1 cellular context compared by ENCODE assay signal in the genomic region with DNA sequence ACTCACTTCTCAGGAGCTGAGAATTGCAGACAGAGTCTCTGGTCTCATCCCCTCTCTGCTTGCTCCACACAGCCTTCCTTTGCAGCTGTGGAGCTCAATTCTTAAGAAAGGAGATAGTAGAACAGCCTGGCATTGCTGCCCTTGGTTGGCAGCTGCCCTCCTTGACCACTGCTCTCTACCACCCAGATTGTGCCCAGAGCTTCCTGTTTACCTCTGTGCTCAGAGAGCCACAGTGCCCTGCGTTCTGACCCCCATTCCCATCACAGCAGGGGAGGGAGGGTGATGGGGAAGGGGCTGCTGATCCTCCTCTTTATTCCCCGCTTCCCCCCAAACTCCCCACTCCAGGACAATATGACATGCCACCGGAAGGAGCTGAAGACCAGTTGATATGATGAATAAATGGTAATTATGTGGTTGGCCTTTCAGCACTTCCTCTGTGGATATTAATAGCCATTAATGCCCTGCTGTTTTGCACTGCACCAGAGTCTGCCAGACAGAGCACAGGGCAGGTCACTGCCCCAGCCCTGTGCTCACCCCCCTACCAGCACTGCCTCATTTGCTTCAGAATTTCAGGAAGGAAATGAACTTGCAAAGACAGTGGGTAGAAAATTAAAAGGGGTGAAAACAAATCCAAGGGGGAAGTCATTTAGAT.
TF ChIP-seq lines count a peak whose summit lies in the region.

No MANE protein-coding gene starts in this region.

TF ChIP-seq in GM12878, 131 proteins besides CTCF, POLR2A, EP300 and RAD21 (continued from another document and continues in another):
- TF ChIP-seq, protein P1, sequence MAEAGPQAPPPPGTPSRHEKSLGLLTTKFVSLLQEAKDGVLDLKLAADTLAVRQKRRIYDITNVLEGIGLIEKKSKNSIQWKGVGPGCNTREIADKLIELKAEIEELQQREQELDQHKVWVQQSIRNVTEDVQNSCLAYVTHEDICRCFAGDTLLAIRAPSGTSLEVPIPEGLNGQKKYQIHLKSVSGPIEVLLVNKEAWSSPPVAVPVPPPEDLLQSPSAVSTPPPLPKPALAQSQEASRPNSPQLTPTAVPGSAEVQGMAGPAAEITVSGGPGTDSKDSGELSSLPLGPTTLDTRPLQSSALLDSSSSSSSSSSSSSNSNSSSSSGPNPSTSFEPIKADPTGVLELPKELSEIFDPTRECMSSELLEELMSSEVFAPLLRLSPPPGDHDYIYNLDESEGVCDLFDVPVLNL (IDR thresholded peaks at IDR 0.05; ENCODE audit: low read depth, low read length): no peak
- TF ChIP-seq PML (IDR thresholded peaks at IDR 0.05; ENCODE audit: low read length): no peak
- TF ChIP-seq POLR2AphosphoS2 (IDR thresholded peaks at IDR 0.05; ENCODE audit: low read depth, low read length): no peak
- no peak for TF ChIP-seq SUPT20H (IDR thresholded peaks at IDR 0.05; ENCODE audit: borderline replicate concordance, control insufficient read depth, low read depth, low read length)
- TF ChIP-seq SP1 (IDR thresholded peaks at IDR 0.05; ENCODE audit: low read depth, low read length): no peak
- TF ChIP-seq, protein P2, sequence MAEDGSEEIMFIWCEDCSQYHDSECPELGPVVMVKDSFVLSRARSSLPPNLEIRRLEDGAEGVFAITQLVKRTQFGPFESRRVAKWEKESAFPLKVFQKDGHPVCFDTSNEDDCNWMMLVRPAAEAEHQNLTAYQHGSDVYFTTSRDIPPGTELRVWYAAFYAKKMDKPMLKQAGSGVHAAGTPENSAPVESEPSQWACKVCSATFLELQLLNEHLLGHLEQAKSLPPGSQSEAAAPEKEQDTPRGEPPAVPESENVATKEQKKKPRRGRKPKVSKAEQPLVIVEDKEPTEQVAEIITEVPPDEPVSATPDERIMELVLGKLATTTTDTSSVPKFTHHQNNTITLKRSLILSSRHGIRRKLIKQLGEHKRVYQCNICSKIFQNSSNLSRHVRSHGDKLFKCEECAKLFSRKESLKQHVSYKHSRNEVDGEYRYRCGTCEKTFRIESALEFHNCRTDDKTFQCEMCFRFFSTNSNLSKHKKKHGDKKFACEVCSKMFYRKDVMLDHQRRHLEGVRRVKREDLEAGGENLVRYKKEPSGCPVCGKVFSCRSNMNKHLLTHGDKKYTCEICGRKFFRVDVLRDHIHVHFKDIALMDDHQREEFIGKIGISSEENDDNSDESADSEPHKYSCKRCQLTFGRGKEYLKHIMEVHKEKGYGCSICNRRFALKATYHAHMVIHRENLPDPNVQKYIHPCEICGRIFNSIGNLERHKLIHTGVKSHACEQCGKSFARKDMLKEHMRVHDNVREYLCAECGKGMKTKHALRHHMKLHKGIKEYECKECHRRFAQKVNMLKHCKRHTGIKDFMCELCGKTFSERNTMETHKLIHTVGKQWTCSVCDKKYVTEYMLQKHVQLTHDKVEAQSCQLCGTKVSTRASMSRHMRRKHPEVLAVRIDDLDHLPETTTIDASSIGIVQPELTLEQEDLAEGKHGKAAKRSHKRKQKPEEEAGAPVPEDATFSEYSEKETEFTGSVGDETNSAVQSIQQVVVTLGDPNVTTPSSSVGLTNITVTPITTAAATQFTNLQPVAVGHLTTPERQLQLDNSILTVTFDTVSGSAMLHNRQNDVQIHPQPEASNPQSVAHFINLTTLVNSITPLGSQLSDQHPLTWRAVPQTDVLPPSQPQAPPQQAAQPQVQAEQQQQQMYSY (CRISPR knock-in tag; IDR thresholded peaks at IDR 0.05): no peak
- TF ChIP-seq, protein P3, sequence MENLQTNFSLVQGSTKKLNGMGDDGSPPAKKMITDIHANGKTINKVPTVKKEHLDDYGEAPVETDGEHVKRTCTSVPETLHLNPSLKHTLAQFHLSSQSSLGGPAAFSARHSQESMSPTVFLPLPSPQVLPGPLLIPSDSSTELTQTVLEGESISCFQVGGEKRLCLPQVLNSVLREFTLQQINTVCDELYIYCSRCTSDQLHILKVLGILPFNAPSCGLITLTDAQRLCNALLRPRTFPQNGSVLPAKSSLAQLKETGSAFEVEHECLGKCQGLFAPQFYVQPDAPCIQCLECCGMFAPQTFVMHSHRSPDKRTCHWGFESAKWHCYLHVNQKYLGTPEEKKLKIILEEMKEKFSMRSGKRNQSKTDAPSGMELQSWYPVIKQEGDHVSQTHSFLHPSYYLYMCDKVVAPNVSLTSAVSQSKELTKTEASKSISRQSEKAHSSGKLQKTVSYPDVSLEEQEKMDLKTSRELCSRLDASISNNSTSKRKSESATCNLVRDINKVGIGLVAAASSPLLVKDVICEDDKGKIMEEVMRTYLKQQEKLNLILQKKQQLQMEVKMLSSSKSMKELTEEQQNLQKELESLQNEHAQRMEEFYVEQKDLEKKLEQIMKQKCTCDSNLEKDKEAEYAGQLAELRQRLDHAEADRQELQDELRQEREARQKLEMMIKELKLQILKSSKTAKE (IDR thresholded peaks at IDR 0.05; ENCODE audit: low read depth, poor library complexity, severe bottlenecking): peak; percentile 52
- TF ChIP-seq CREM (IDR thresholded peaks at IDR 0.05; ENCODE audit: low read depth): peak; percentile 27; the same call in 1 of the 2 replicates
- TF ChIP-seq MEF2B (IDR thresholded peaks at IDR 0.05; ENCODE audit: partially characterized antibody, poor library complexity, severe bottlenecking): peak; percentile 83
- TF ChIP-seq BCL11A (IDR thresholded peaks at IDR 0.05; ENCODE audit: low read depth, low read length): peak; percentile 34; the same call in 1 of the 2 replicates
- no peak for TF ChIP-seq ZBED1 (IDR thresholded peaks at IDR 0.05; ENCODE audit: borderline replicate concordance)
- TF ChIP-seq ZNF274 (IDR thresholded peaks at IDR 0.05; ENCODE audit: insufficient read depth, insufficient read length): no peak
- no peak for TF ChIP-seq JUND (IDR thresholded peaks at IDR 0.05; ENCODE audit: low read depth, low read length)
- peak; percentile 90 for TF ChIP-seq POU2F2 (IDR thresholded peaks at IDR 0.05; ENCODE audit: borderline replicate concordance, low read depth, low read length)
- TF ChIP-seq, protein P4, sequence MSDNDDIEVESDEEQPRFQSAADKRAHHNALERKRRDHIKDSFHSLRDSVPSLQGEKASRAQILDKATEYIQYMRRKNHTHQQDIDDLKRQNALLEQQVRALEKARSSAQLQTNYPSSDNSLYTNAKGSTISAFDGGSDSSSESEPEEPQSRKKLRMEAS (IDR thresholded peaks at IDR 0.05; ENCODE audit: low read depth, low read length): no peak
- TF ChIP-seq DPF2 (IDR thresholded peaks at IDR 0.05): peak; percentile 61; the same call in 1 of the 2 replicates
- TF ChIP-seq GATAD2B (conservative IDR thresholded peaks at IDR 0.05; ENCODE audit: low read depth): peak; percentile 42; the same call in 1 of the 2 replicates
- TF ChIP-seq TCF3 (IDR thresholded peaks at IDR 0.05; ENCODE audit: borderline replicate concordance, insufficient read depth, low read depth, low read length): no peak
- TF ChIP-seq RCOR1 (conservative IDR thresholded peaks at IDR 0.05; ENCODE audit: low read depth, low read length): no peak
- TF ChIP-seq NRF1 (conservative IDR thresholded peaks at IDR 0.05; ENCODE audit: low read depth, low read length): no peak
- TF ChIP-seq, protein P5, sequence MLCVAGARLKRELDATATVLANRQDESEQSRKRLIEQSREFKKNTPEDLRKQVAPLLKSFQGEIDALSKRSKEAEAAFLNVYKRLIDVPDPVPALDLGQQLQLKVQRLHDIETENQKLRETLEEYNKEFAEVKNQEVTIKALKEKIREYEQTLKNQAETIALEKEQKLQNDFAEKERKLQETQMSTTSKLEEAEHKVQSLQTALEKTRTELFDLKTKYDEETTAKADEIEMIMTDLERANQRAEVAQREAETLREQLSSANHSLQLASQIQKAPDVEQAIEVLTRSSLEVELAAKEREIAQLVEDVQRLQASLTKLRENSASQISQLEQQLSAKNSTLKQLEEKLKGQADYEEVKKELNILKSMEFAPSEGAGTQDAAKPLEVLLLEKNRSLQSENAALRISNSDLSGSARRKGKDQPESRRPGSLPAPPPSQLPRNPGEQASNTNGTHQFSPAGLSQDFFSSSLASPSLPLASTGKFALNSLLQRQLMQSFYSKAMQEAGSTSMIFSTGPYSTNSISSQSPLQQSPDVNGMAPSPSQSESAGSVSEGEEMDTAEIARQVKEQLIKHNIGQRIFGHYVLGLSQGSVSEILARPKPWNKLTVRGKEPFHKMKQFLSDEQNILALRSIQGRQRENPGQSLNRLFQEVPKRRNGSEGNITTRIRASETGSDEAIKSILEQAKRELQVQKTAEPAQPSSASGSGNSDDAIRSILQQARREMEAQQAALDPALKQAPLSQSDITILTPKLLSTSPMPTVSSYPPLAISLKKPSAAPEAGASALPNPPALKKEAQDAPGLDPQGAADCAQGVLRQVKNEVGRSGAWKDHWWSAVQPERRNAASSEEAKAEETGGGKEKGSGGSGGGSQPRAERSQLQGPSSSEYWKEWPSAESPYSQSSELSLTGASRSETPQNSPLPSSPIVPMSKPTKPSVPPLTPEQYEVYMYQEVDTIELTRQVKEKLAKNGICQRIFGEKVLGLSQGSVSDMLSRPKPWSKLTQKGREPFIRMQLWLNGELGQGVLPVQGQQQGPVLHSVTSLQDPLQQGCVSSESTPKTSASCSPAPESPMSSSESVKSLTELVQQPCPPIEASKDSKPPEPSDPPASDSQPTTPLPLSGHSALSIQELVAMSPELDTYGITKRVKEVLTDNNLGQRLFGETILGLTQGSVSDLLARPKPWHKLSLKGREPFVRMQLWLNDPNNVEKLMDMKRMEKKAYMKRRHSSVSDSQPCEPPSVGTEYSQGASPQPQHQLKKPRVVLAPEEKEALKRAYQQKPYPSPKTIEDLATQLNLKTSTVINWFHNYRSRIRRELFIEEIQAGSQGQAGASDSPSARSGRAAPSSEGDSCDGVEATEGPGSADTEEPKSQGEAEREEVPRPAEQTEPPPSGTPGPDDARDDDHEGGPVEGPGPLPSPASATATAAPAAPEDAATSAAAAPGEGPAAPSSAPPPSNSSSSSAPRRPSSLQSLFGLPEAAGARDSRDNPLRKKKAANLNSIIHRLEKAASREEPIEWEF (IDR thresholded peaks at IDR 0.05; ENCODE audit: insufficient replicate concordance, low read depth, low read length): no peak
- peak; percentile 83 for TF ChIP-seq IKZF2 (IDR thresholded peaks at IDR 0.05)
- TF ChIP-seq ZNF24 (IDR thresholded peaks at IDR 0.05): 0 out of 2 replicates have a peak, but pooled peaks have one; percentile 58
- TF ChIP-seq SPI1 (IDR thresholded peaks at IDR 0.05; ENCODE audit: borderline replicate concordance, insufficient read depth, low read depth, low read length): peak; percentile 90
- TF ChIP-seq HDAC6 (IDR thresholded peaks at IDR 0.05; ENCODE audit: unreplicated experiment): no peak
- TF ChIP-seq, protein P6, sequence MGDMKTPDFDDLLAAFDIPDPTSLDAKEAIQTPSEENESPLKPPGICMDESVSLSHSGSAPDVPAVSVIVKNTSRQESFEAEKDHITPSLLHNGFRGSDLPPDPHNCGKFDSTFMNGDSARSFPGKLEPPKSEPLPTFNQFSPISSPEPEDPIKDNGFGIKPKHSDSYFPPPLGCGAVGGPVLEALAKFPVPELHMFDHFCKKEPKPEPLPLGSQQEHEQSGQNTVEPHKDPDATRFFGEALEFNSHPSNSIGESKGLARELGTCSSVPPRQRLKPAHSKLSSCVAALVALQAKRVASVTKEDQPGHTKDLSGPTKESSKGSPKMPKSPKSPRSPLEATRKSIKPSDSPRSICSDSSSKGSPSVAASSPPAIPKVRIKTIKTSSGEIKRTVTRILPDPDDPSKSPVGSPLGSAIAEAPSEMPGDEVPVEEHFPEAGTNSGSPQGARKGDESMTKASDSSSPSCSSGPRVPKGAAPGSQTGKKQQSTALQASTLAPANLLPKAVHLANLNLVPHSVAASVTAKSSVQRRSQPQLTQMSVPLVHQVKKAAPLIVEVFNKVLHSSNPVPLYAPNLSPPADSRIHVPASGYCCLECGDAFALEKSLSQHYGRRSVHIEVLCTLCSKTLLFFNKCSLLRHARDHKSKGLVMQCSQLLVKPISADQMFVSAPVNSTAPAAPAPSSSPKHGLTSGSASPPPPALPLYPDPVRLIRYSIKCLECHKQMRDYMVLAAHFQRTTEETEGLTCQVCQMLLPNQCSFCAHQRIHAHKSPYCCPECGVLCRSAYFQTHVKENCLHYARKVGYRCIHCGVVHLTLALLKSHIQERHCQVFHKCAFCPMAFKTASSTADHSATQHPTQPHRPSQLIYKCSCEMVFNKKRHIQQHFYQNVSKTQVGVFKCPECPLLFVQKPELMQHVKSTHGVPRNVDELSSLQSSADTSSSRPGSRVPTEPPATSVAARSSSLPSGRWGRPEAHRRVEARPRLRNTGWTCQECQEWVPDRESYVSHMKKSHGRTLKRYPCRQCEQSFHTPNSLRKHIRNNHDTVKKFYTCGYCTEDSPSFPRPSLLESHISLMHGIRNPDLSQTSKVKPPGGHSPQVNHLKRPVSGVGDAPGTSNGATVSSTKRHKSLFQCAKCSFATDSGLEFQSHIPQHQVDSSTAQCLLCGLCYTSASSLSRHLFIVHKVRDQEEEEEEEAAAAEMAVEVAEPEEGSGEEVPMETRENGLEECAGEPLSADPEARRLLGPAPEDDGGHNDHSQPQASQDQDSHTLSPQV (IDR thresholded peaks at IDR 0.05): no peak
- no peak for TF ChIP-seq KLF5 (IDR thresholded peaks at IDR 0.05; ENCODE audit: partially characterized antibody)
- TF ChIP-seq SIX5 (IDR thresholded peaks at IDR 0.05; ENCODE audit: low read depth, low read length, severe bottlenecking): no peak
- no peak for TF ChIP-seq STAT1 (conservative IDR thresholded peaks at IDR 0.05)
- TF ChIP-seq STAT3 (IDR thresholded peaks at IDR 0.05; ENCODE audit: low read depth, low read length): no peak
- TF ChIP-seq MEF2A (IDR thresholded peaks at IDR 0.05; ENCODE audit: insufficient read depth, low read depth, low read length): peak; percentile 72; the same call in 1 of the 2 replicates
- TF ChIP-seq EZH2 (IDR thresholded peaks at IDR 0.05; ENCODE audit: borderline replicate concordance, control insufficient read depth, low read depth, low read length): no peak
- peak; percentile 87 for TF ChIP-seq IKZF1 (conservative IDR thresholded peaks at IDR 0.05)
- TF ChIP-seq SMAD5 (IDR thresholded peaks at IDR 0.05; ENCODE audit: low read depth): no peak
- TF ChIP-seq SRF (IDR thresholded peaks at IDR 0.05; ENCODE audit: low read depth in 2 of 2, low read length in 2 of 2): 0 out of 4 replicates have a peak, but pooled peaks of 1 of the 2 experiments have one; percentile 25
- no peak for TF ChIP-seq ATF7 (IDR thresholded peaks at IDR 0.05; ENCODE audit: low read depth)
- 0 out of 2 replicates have a peak, but pooled peaks have one; percentile 21 for TF ChIP-seq MXI1 (IDR thresholded peaks at IDR 0.05; ENCODE audit: low read depth, low read length)
- TF ChIP-seq TARDBP (IDR thresholded peaks at IDR 0.05; ENCODE audit: borderline replicate concordance): no peak
- TF ChIP-seq, protein P7, sequence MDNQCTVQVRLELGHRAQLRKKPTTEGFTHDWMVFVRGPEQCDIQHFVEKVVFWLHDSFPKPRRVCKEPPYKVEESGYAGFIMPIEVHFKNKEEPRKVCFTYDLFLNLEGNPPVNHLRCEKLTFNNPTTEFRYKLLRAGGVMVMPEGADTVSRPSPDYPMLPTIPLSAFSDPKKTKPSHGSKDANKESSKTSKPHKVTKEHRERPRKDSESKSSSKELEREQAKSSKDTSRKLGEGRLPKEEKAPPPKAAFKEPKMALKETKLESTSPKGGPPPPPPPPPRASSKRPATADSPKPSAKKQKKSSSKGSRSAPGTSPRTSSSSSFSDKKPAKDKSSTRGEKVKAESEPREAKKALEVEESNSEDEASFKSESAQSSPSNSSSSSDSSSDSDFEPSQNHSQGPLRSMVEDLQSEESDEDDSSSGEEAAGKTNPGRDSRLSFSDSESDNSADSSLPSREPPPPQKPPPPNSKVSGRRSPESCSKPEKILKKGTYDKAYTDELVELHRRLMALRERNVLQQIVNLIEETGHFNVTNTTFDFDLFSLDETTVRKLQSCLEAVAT (IDR thresholded peaks at IDR 0.05): no peak; the same call in 1 of the 2 replicates
